ENCODE assay signal across 7 cellular contexts in the genomic region with DNA sequence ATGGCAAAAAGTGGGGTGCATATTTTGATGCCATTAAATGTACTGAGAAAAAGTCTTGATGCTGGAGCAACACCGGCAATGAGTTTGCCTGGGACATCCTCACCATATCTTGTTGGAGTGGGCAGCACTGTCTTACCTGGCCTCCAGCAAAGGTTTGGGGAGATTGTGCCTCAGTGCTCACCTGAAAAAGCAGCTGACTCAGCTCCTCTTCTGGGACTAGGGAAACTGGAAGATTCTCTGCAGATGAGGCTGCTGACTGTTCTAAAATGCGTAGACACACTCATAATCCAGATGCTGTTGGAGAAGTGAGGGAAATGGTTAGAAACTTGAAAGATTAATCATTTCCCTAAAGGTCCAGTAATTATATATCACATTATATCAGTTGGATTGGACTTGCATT.
"Had no signal": no experiment of that assay in that cellular context is flagged by ENCODE, and none has a peak within 500 bp of the region (broad histone marks: within the 10 kb centered on the region; RNA-seq: fewer than 3 reads in every experiment).

No MANE protein-coding gene starts in this region.

- H3K4me3 ChIP-seq: GM23338, K562 had no signal

- H3K4me3 Mint-ChIP-seq: GM23338, H9 had no signal

- H3K27ac Mint-ChIP-seq: GM23338, H9 had no signal

- H3K4me2 ChIP-seq: GM23338 had no signal

- DNase-seq: H9, HCEC 1CT, KG1 had no signal

- ATAC-seq: GM23338, K562 had no signal

- H3K4me1 Mint-ChIP-seq: GM23338, H9 had no signal

- H2AFZ ChIP-seq: GM23338 had no signal

- FAIRE-seq: H54, HTR-8/SVneo, K562 had no signal
